ENCODE assay signal across 26 cellular contexts in the genomic region with DNA sequence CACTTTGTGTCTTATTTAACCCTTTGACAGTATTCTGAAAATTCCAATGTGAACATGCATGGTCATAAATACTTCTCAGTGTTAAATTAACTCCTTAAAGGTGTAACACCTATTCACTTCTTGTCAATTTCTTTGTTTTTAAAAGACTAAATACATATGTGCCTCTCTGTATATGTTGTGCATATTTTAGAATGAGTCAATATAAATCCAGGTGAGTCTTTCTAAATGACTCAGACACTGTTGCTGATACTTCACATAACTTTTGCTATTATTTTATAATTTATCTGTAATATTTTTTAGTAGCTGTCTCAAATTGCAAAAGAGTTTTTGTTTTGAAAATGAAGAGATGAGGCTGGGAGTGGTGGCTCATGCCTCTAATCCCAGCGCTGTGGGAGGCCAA.
"Had no signal": no experiment of that assay in that cellular context is flagged by ENCODE, and none has a peak within 500 bp of the region (broad histone marks: within the 10 kb centered on the region; RNA-seq: fewer than 3 reads in every experiment).

No MANE protein-coding gene starts in this region.

- H3K27me3 ChIP-seq: MG63, Peyer's patch had no signal

- H3K4me3 Mint-ChIP-seq: activated CD4-positive, alpha-beta memory T cell treated with anti-CD3 and anti-CD28 coated beads for 36 hours; activated CD4-positive, alpha-beta T cell treated with anti-CD3 and anti-CD28 coated beads, Interleukin-2, amount 10 ng/mL, durations not matched to agents 7 days and 5 days; activated T-cell treated with anti-CD3 and anti-CD28 coated beads, Interleukin-2, amount 50 U/mL, for 4 hours; brain; T-cell had no signal

- H3K27ac Mint-ChIP-seq: activated CD4-positive, alpha-beta memory T cell treated with anti-CD3 and anti-CD28 coated beads for 36 hours; activated CD4-positive, alpha-beta T cell treated with anti-CD3 and anti-CD28 coated beads, Interleukin-2, amount 10 ng/mL, durations not matched to agents 7 days and 5 days; activated naive CD4-positive, alpha-beta T cell treated with anti-CD3 and anti-CD28 coated beads, Interleukin-2, amount 50 U/mL, for 72 hours; brain; T-cell had no signal

- H3K36me3 Mint-ChIP-seq: activated CD4-positive, alpha-beta memory T cell treated with anti-CD3 and anti-CD28 coated beads for 36 hours; activated naive CD4-positive, alpha-beta T cell treated with anti-CD3 and anti-CD28 coated beads, Interleukin-2, amount 50 U/mL, for 72 hours; T-cell had no signal

- H3K36me3 ChIP-seq: MG63 had no signal

- H3K27ac ChIP-seq: Peyer's patch had no signal

- H3K27me3 Mint-ChIP-seq: activated CD4-positive, alpha-beta memory T cell treated with anti-CD3 and anti-CD28 coated beads for 36 hours; activated CD4-positive, alpha-beta T cell treated with anti-CD3 and anti-CD28 coated beads, Interleukin-2, amount 10 ng/mL, durations not matched to agents 7 days and 5 days; brain had no signal

- H3K4me3 ChIP-seq: MG63, Peyer's patch had no signal

- DNase-seq: activated CD4-positive, alpha-beta memory T cell treated with anti-CD3 and anti-CD28 coated beads for 36 hours; activated CD4-positive, alpha-beta T cell treated with anti-CD3 and anti-CD28 coated beads, Interleukin-2, amount 10 ng/mL, durations not matched to agents 7 days and 5 days; activated CD4-positive, CD25-positive, alpha-beta regulatory T cell; activated CD8-positive, alpha-beta memory T cell treated with anti-CD3 and anti-CD28 coated beads for 24 hours; activated effector memory CD4-positive, alpha-beta T cell treated with anti-CD3 and anti-CD28 coated beads, Interleukin-2, amount 50 U/mL, for 16 hours; activated naive CD4-positive, alpha-beta T cell treated with Interleukin-2 at 50 U/mL for 16 hours; activated T-cell treated with anti-CD3 and anti-CD28 coated beads, Interleukin-2, amount 50 U/mL, for 4 hours; amygdala; MG63; MV-4-11; NCI-H1092 treated with DMSO at 0.1 percent for 48 hours; NCI-H1417 treated with DMSO at 0.1 percent for 48 hours; NCI-H1694 treated with DMSO at 0.1 percent for 48 hours; NCI-H2029 treated with DMSO at 0.1 percent for 48 hours; NCI-H345; NCI-H510A; NCI-H526 treated with DMSO at 0.1 percent for 48 hours; NCI-H82; OCI-M1; Peyer's patch; SHP77 treated with DMSO at 0.1 percent for 48 hours; T-cell; T-helper 2 cell; T1000 had no signal

- ATAC-seq: activated T-cell treated with anti-CD3 and anti-CD28 coated beads, Interleukin-2, amount 50 U/mL, for 4 hours; T-cell had no signal

- H3K9me3 ChIP-seq: MG63, Peyer's patch had no signal

- H3K4me1 ChIP-seq: Peyer's patch had no signal

- H3K4me1 Mint-ChIP-seq: activated CD4-positive, alpha-beta T cell treated with anti-CD3 and anti-CD28 coated beads, Interleukin-2, amount 10 ng/mL, durations not matched to agents 7 days and 5 days; T-cell had no signal

- H3K9me3 Mint-ChIP-seq: activated CD4-positive, alpha-beta memory T cell treated with anti-CD3 and anti-CD28 coated beads for 36 hours; activated CD4-positive, alpha-beta T cell treated with anti-CD3 and anti-CD28 coated beads, Interleukin-2, amount 10 ng/mL, durations not matched to agents 7 days and 5 days; activated naive CD4-positive, alpha-beta T cell treated with anti-CD3 and anti-CD28 coated beads, Interleukin-2, amount 50 U/mL, for 72 hours; activated T-cell treated with anti-CD3 and anti-CD28 coated beads, Interleukin-2, amount 50 U/mL, for 4 hours; T-cell had no signal
